12 cellular contexts compared by ENCODE assay signal in the genomic region with DNA sequence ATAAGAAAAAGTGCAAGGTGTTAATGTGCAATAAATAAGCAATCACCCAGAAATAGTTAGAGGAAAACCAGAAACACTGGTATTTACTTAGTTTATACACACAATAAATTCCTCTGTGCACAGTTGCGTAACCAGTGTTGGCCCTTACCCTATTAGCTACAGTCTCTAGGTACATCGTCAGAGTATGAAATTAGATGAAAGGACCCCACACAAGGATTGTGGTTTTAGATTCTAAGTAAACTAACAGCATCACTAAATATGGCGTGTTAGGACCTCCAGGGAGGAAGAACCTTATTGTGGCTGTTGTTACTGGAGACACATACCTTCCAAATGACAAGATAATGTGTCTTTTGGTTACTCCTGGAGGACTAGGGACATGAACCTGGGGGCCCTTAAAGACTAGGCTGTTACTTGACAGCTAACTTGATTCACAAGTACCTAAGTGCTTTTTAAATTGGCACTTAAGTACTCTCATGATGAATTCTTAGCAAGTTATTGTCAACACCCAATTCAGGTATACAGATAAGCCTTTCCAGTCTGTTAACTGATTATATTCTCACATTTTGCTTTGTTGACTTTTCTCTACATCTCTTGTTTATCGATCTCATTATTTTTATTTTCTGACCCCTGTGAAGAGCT.
DNase-seq lines count a peak whose midpoint lies in the region; ATAC-seq, FAIRE-seq and TF ChIP-seq lines count a peak whose summit lies in the region.
"Had no signal": no experiment of that assay in that cellular context is flagged by ENCODE, and none has a peak within 500 bp of the region (broad histone marks: within the 10 kb centered on the region; RNA-seq: fewer than 3 reads in every experiment).

No MANE protein-coding gene starts in this region.

- no peak overlapping the region for H3K9ac ChIP-seq in skeletal muscle tissue (ENCODE audit: low read depth in 1 of 3, low read length in 3 of 3)

- H3K4me3 Mint-ChIP-seq in activated naive CD4-positive, alpha-beta T cell treated with anti-CD3 and anti-CD28 coated beads, Interleukin-2, amount 10 ng/mL, durations not matched to agents 7 days and 5 days = no peak overlapping the region
- H3K4me3 Mint-ChIP-seq: activated T-helper 1 cell treated with anti-CD3 and anti-CD28 coated beads, Interleukin-12 subunit alpha, Interleukin-12 subunit beta, Interleukin-2, Interleukin-4 antibody, amounts not matched to agents 30 ng/mL and 10 ng/mL and 1 ng/mL, durations not matched to agents 14 hours and 24 hours and 36 hours had no signal

- H3K27me3 ChIP-seq in gastroesophageal sphincter (no peaks in the 10 kb centered on the region), skeletal muscle tissue (ENCODE audit: control insufficient read depth in 3 of 3, insufficient read depth in 3 of 3, low read length in 3 of 3) (no peaks in the 10 kb centered on the region)
- H3K27me3 ChIP-seq: heart right ventricle had no signal

- peaks cover 4% of the 10 kb centered on the region for H3K27me3 Mint-ChIP-seq in activated naive CD4-positive, alpha-beta T cell treated with anti-CD3 and anti-CD28 coated beads, Interleukin-2, amount 10 ng/mL, durations not matched to agents 7 days and 5 days

- H3K4me1 Mint-ChIP-seq in activated naive CD4-positive, alpha-beta T cell treated with anti-CD3 and anti-CD28 coated beads, Interleukin-2, amount 10 ng/mL, durations not matched to agents 7 days and 5 days = no peaks in the 10 kb centered on the region

- no peaks in the 10 kb centered on the region for H3K9me3 Mint-ChIP-seq in activated naive CD4-positive, alpha-beta T cell treated with anti-CD3 and anti-CD28 coated beads, Interleukin-2, amount 10 ng/mL, durations not matched to agents 7 days and 5 days

- 73 to 80% methylated on average over 4 of the region's 4 CpGs for WGBS in gastroesophageal sphincter (ENCODE audit: low coverage in 1 of 2), 2 donors

- no peak for TF ChIP-seq POLR2A in gastroesophageal sphincter (IDR thresholded peaks at IDR 0.05)

- H3K9me3 ChIP-seq in gastroesophageal sphincter (no peaks in the 10 kb centered on the region), skeletal muscle tissue (ENCODE audit: control insufficient read depth in 3 of 3, low read length in 3 of 3) (no peaks in the 10 kb centered on the region)
- H3K9me3 ChIP-seq: heart right ventricle had no signal

- peak overlapping the region; percentile 67 to 86 (median 81) for H3K27ac ChIP-seq in gastroesophageal sphincter
- H3K27ac ChIP-seq in skeletal muscle tissue (ENCODE audit: low read depth, low read length) = peak overlapping the region; percentile 2

- no peak for ATAC-seq in gastroesophageal sphincter
- ATAC-seq in HG03025 (IDR thresholded peaks at IDR 0.05; ENCODE audit: low FRiP score, unreplicated experiment) = no peak
- no peak for ATAC-seq in HG03175 (IDR thresholded peaks at IDR 0.05; ENCODE audit: unreplicated experiment)

- DNase-seq in H4 (ENCODE audit: low spot score) (peak; percentile 22), T1000 (lab: John Stamatoyannopoulos, UW) (peak; percentile 49), HTR-8/SVneo (ENCODE audit: insufficient read length, low spot score) (no peak)
- no peak for DNase-seq in activated naive CD4-positive, alpha-beta T cell treated with anti-CD3 and anti-CD28 coated beads, Interleukin-2, amount 10 ng/mL, durations not matched to agents 7 days and 5 days
- DNase-seq: heart right ventricle, Right ventricle myocardium superior had no signal

- H3K4me3 ChIP-seq in gastroesophageal sphincter (no peak overlapping the region), skeletal muscle tissue (ENCODE audit: low read length in 3 of 3) (no peak overlapping the region)
- H3K4me3 ChIP-seq: heart right ventricle had no signal

- CTCF ChIA-PET in activated naive CD4-positive, alpha-beta T cell treated with anti-CD3 and anti-CD28 coated beads, Interleukin-2, amount 10 ng/mL, durations not matched to agents 7 days and 5 days (lab: Charles Lee) = no interaction called here

- TF ChIP-seq CTCF in gastroesophageal sphincter (IDR thresholded peaks at IDR 0.05) = no peak

- H3K4me1 ChIP-seq in gastroesophageal sphincter (peaks cover 30 to 73% (median 48%) of the 10 kb centered on the region in 3 donors), skeletal muscle tissue (ENCODE audit: control insufficient read depth in 3 of 3, insufficient read depth in 3 of 3, low read length in 3 of 3) (peaks cover 29 to 45% (median 38%) of the 10 kb centered on the region in 3 donors)

- H3K36me3 Mint-ChIP-seq in activated naive CD4-positive, alpha-beta T cell treated with anti-CD3 and anti-CD28 coated beads, Interleukin-2, amount 10 ng/mL, durations not matched to agents 7 days and 5 days = no peaks in the 10 kb centered on the region

- H3K36me3 ChIP-seq in gastroesophageal sphincter (peaks cover 0 to 55% of the 10 kb centered on the region in 2 donors), skeletal muscle tissue (ENCODE audit: control insufficient read depth in 3 of 3, insufficient read depth in 3 of 3, low read length in 3 of 3) (peaks cover 19 to 35% (median 34%) of the 10 kb centered on the region in 3 donors)

- no peak for TF ChIP-seq EP300 in gastroesophageal sphincter (IDR thresholded peaks at IDR 0.05)

- FAIRE-seq in HTR-8/SVneo (lab: Jason Lieb, UNC) = no peak
- FAIRE-seq: colon had no signal

- H3K27ac Mint-ChIP-seq in activated naive CD4-positive, alpha-beta T cell treated with anti-CD3 and anti-CD28 coated beads, Interleukin-2, amount 10 ng/mL, durations not matched to agents 7 days and 5 days = no peak overlapping the region
- H3K27ac Mint-ChIP-seq: activated T-helper 1 cell treated with anti-CD3 and anti-CD28 coated beads, Interleukin-12 subunit alpha, Interleukin-12 subunit beta, Interleukin-2, Interleukin-4 antibody, amounts not matched to agents 30 ng/mL and 10 ng/mL and 1 ng/mL, durations not matched to agents 14 hours and 24 hours and 36 hours had no signal

Comparison
In these comparisons a context has a peak if more than half of its experiments do, and no peak if none do; other contexts are left out.
1. DNase-seq: peak in H4 (single experiment) and T1000 (single experiment); none in HTR-8/SVneo (single experiment) and activated naive CD4-positive, alpha-beta T cell treated with anti-CD3 and anti-CD28 coated beads, Interleukin-2, amount 10 ng/mL, durations not matched to agents 7 days and 5 days (single experiment).